In the genomic region with DNA sequence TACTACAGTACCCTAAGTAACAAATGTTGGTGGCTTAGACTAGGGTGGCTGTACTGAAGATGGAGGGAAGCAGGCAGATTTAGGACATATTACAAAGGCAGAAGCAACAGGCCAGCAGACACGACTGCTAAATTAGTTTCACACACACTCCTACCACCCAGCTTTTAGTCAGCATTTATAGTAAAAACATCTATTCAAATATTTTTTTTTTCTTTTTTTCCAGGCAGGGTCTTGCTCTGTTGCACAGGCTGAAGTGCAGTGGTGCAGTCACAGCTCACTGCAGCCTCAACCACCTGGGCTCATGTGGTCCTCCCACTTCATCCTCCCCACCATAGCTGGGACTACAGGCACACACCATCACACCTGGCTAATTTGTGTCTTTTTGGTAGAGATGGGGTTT, we compare ENCODE assay signal across 14 cellular contexts.
A peak's percentile ranks its signal among the peaks of the same experiment; 100 is the strongest.
DNase-seq lines count a peak whose midpoint lies in the region; ATAC-seq and TF ChIP-seq lines count a peak whose summit lies in the region.
"Had no signal": no experiment of that assay in that cellular context is flagged by ENCODE, and none has a peak within 500 bp of the region (broad histone marks: within the 10 kb centered on the region; RNA-seq: fewer than 3 reads in every experiment).

No MANE protein-coding gene starts in this region.

- H3K4me3 Mint-ChIP-seq in activated naive CD8-positive, alpha-beta T cell treated with anti-CD3 and anti-CD28 coated beads, Interleukin-2, amount 50 U/mL, for 24 hours: no peak overlapping the region
- H3K4me3 Mint-ChIP-seq: T-helper 1 cell treated with Interleukin-12 subunit alpha and Interleukin-12 subunit beta and Interleukin-4 antibody, amounts not matched to agents 30 μg/mL and 1 μg/mL, for 36 hours had no signal

- no peak for TF ChIP-seq POLR2A in body of pancreas (IDR thresholded peaks at IDR 0.05)

- H3K36me3 Mint-ChIP-seq in activated naive CD8-positive, alpha-beta T cell treated with anti-CD3 and anti-CD28 coated beads, Interleukin-2, amount 50 U/mL, for 24 hours (ENCODE audit: low read depth): peaks cover 33% of the 10 kb centered on the region

- DNase-seq in GM12864 (ENCODE audit: low read depth) (peak; percentile 52), GM20000 (ENCODE audit: low spot score) (no peak), T1000 (lab: John Stamatoyannopoulos, UW) (no peak), body of pancreas (no peak), head of caudate nucleus (no peak)
- no peak for DNase-seq in activated naive CD8-positive, alpha-beta T cell treated with anti-CD3 and anti-CD28 coated beads, Interleukin-2, amount 50 U/mL, for 24 hours
- DNase-seq: activated gamma-delta T cell treated with Interleukin-2 at 50 U/mL for 16 hours, DMS 273 treated with DMSO at 0.1 percent for 48 hours, mesendoderm, NCI-H2107 had no signal

- ATAC-seq in GM19455 (IDR thresholded peaks at IDR 0.05; ENCODE audit: unreplicated experiment) (peak; percentile 83), HG03060 (IDR thresholded peaks at IDR 0.05; ENCODE audit: low read depth, unreplicated experiment) (peak; percentile 66), body of pancreas (no peak)
- no peak for ATAC-seq in activated naive CD8-positive, alpha-beta T cell treated with anti-CD3 and anti-CD28 coated beads, Interleukin-2, amount 50 U/mL, for 24 hours

- H3K36me3 ChIP-seq in body of pancreas (replicated peaks in 1 of 2; ENCODE audit: insufficient read depth in 1 of 2, low read depth in 2 of 2): no peaks in the 10 kb centered on the region
- H3K36me3 ChIP-seq: vagina had no signal

- WGBS in body of pancreas, 2 donors: 88 to 92% methylated on average over 1 of the region's 1 CpG

- no peak overlapping the region for H3K27ac ChIP-seq in body of pancreas
- H3K27ac ChIP-seq: vagina had no signal

- no peaks in the 10 kb centered on the region for H3K9me3 ChIP-seq in body of pancreas
- H3K9me3 ChIP-seq: vagina had no signal

- no peaks in the 10 kb centered on the region for H3K27me3 ChIP-seq in body of pancreas
- H3K27me3 ChIP-seq: vagina had no signal

- H3K4me1 Mint-ChIP-seq in activated naive CD8-positive, alpha-beta T cell treated with anti-CD3 and anti-CD28 coated beads, Interleukin-2, amount 50 U/mL, for 24 hours: peaks cover 46% of the 10 kb centered on the region

- intact Hi-C loops in body of pancreas (cut with DNase I): no loop called here
- intact Hi-C loops in head of caudate nucleus (cut with DNase I): no loop called here

- no peaks in the 10 kb centered on the region for H3K27me3 Mint-ChIP-seq in activated naive CD8-positive, alpha-beta T cell treated with anti-CD3 and anti-CD28 coated beads, Interleukin-2, amount 50 U/mL, for 24 hours

- no peaks in the 10 kb centered on the region for H3K9me3 Mint-ChIP-seq in activated naive CD8-positive, alpha-beta T cell treated with anti-CD3 and anti-CD28 coated beads, Interleukin-2, amount 50 U/mL, for 24 hours

- peak overlapping the region; percentile 14 for H3K27ac Mint-ChIP-seq in activated naive CD8-positive, alpha-beta T cell treated with anti-CD3 and anti-CD28 coated beads, Interleukin-2, amount 50 U/mL, for 24 hours
- H3K27ac Mint-ChIP-seq: T-helper 1 cell treated with Interleukin-12 subunit alpha and Interleukin-12 subunit beta and Interleukin-4 antibody, amounts not matched to agents 30 μg/mL and 1 μg/mL, for 36 hours had no signal

- no peak overlapping the region for H3K4me3 ChIP-seq in GM12864 (ENCODE audit: low read depth, low read length)
- no peak overlapping the region for H3K4me3 ChIP-seq in body of pancreas
- H3K4me3 ChIP-seq: vagina had no signal

- H3K4me1 ChIP-seq in body of pancreas: no peaks in the 10 kb centered on the region

- TF ChIP-seq CTCF in GM12864 (IDR thresholded peaks at IDR 0.05; ENCODE audit: low read depth, low read length, missing control alignments): no peak
- TF ChIP-seq CTCF in GM20000 (IDR thresholded peaks at IDR 0.05; ENCODE audit: extremely low read depth, missing control alignments): no peak
- TF ChIP-seq CTCF in body of pancreas (IDR thresholded peaks at IDR 0.05): no peak

Comparison
In these comparisons a context has a peak if more than half of its experiments do, and no peak if none do; other contexts are left out.
1. ATAC-seq: peak in GM19455 (single experiment) and HG03060 (single experiment); none in activated naive CD8-positive, alpha-beta T cell treated with anti-CD3 and anti-CD28 coated beads, Interleukin-2, amount 50 U/mL, for 24 hours (single experiment) and body of pancreas (single experiment).